20 cellular contexts compared by ENCODE assay signal in the genomic region with DNA sequence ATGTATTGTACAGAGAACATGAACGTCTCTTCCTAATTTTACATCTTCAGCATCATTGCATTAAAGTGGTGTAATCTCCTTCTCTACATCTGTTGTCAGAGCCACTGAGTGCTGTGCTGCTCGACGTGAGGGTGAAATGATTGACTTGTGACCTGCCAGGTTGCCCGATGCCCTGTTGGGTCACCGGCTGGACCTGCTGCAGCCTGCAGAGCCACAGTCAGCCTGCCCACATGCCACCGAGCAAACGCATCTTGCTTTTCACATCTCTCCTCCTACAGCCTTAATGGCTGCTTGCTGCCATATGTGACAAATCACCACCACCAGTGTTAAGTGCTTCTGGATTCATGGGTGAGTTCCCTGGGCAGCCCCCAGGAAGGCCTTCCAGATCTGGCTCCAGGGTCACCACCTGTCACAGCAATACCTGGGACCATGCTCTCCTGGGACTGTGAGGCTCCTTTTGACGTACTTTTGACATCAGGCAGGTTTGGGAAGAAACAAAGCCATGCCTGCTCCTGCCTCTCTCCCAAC.
DNase-seq lines count a peak whose midpoint lies in the region; ATAC-seq, FAIRE-seq and TF ChIP-seq lines count a peak whose summit lies in the region.
"Had no signal": no experiment of that assay in that cellular context is flagged by ENCODE, and none has a peak within 500 bp of the region (broad histone marks: within the 10 kb centered on the region; RNA-seq: fewer than 3 reads in every experiment).

No MANE protein-coding gene starts in this region.

- H3K27ac ChIP-seq in GM12878 (ENCODE audit: control insufficient read depth, insufficient read depth) (no peak overlapping the region), coronary artery (no peak overlapping the region)
- H3K27ac ChIP-seq: foreskin keratinocyte, KMS-11 had no signal

- no peak overlapping the region for H2AFZ ChIP-seq in GM12878 (ENCODE audit: control insufficient read depth, low read depth, low read length)

- H3K4me3 ChIP-seq in GM12878 (no peak overlapping the region), lower leg skin (ENCODE audit: low read depth, poor library complexity, severe bottlenecking) (no peak overlapping the region), coronary artery (no peak overlapping the region)

- WGBS in GM12878 (ENCODE audit: insufficient coverage, insufficient replicate concordance, low lambda C conversion rate, missing lambda C conversion rate) = 93% methylated on average over 8 of the region's 8 CpGs
- WGBS in lower leg skin, 2 donors = 90 to 92% methylated on average over 8 of the region's 8 CpGs

- no peaks in the 10 kb centered on the region for H3K9me3 ChIP-seq in GM12878 (replicated peaks; ENCODE audit: control insufficient read depth, insufficient read depth, low read length)

- SMC1A ChIA-PET in GM12878 (lab: Charles Lee; ENCODE audit: uncharacterized antibody, unreplicated experiment) = no interaction called here

- no peak overlapping the region for H3K4me2 ChIP-seq in GM12878 (ENCODE audit: control insufficient read depth, insufficient read depth)
- H3K4me2 ChIP-seq: KMS-11 had no signal

- TF ChIP-seq POLR2A in GM12878 (IDR thresholded peaks at IDR 0.05; ENCODE audit: low read depth, low read length) (peak; percentile 38; the same call in 1 of the 2 replicates), lower leg skin (IDR thresholded peaks at IDR 0.05) (no peak)

- H3K36me3 Mint-ChIP-seq in stimulated activated naive CD8-positive, alpha-beta T cell treated with anti-CD3 and anti-CD28 coated beads, Interleukin-15, Interleukin-2, amounts not matched to agents 100 ng/mL and 50 ng/mL, for 24 hours (ENCODE audit: low read depth) = peaks cover 77% of the 10 kb centered on the region

- H3K9ac ChIP-seq in GM12878 (ENCODE audit: control insufficient read depth, insufficient read depth, low read length) = no peak overlapping the region
- H3K9ac ChIP-seq: KMS-11 had no signal

- peaks cover 35 to 42% of the 10 kb centered on the region in 2 experiments for H3K36me3 ChIP-seq in GM12878 (ENCODE audit: control insufficient read depth in 2 of 2, insufficient read depth in 2 of 2, low read length in 1 of 2)

- in situ Hi-C loops in GM12878 (cut with MboI) = no loop called here

- H3K27me3 ChIP-seq in GM12878 (replicated peaks in 1 of 2; ENCODE audit: control insufficient read depth in 2 of 2, insufficient read depth in 2 of 2, low read length in 1 of 2) = no peaks in the 10 kb centered on the region
- H3K27me3 ChIP-seq: foreskin keratinocyte had no signal

- RAD21 ChIA-PET in GM12878 (lab: Charles Lee; ENCODE audit: unreplicated experiment) = no interaction called here

- H3K27me3 Mint-ChIP-seq in stimulated activated naive CD8-positive, alpha-beta T cell treated with anti-CD3 and anti-CD28 coated beads, Interleukin-15, Interleukin-2, amounts not matched to agents 100 ng/mL and 50 ng/mL, for 24 hours = no peaks in the 10 kb centered on the region

- H3K4me1 ChIP-seq in GM12878 (ENCODE audit: control insufficient read depth, insufficient read depth, low read length) = no peaks in the 10 kb centered on the region
- H3K4me1 ChIP-seq: foreskin keratinocyte had no signal

- TF ChIP-seq CTCF in GM12878 (IDR thresholded peaks at IDR 0.05 in 2 of 3, conservative IDR thresholded peaks at IDR 0.05 in 1 of 3; ENCODE audit: control insufficient read depth in 2 of 3, extremely low read depth in 1 of 3, insufficient read depth in 1 of 3, low read depth in 3 of 3, low read length in 3 of 3) (no peak), lower leg skin (IDR thresholded peaks at IDR 0.05) (no peak), coronary artery (IDR thresholded peaks at IDR 0.05) (no peak)

- no peaks in the 10 kb centered on the region for H3K79me2 ChIP-seq in GM12878 (ENCODE audit: control insufficient read depth, insufficient read depth, low read length)

- peaks cover 34% of the 10 kb centered on the region for H3K4me1 Mint-ChIP-seq in stimulated activated naive CD8-positive, alpha-beta T cell treated with anti-CD3 and anti-CD28 coated beads, Interleukin-15, Interleukin-2, amounts not matched to agents 100 ng/mL and 50 ng/mL, for 24 hours (ENCODE audit: low read depth)

- no peak for FAIRE-seq in GM12878 (lab: Jason Lieb, UNC)
- FAIRE-seq: colon, endothelial cell of umbilical vein, urothelium cell line had no signal

- POLR2A ChIA-PET in GM12878 (lab: Charles Lee) = no interaction called here

- no TSS peak for BruUV-seq in GM12878 (replicated peaks; lab: Mats Ljungman, UMichigan)

- no peak for TF ChIP-seq EP300 in GM12878 (IDR thresholded peaks at IDR 0.05; ENCODE audit: borderline replicate concordance in 1 of 2, control insufficient read depth in 1 of 2, low read depth in 2 of 2, low read length in 2 of 2)

- no peak for TF ChIP-seq RAD21 in GM12878 (IDR thresholded peaks at IDR 0.05; ENCODE audit: insufficient read depth, low read depth, low read length)

- no peak overlapping the region for H3K4me3 Mint-ChIP-seq in stimulated activated naive CD8-positive, alpha-beta T cell treated with anti-CD3 and anti-CD28 coated beads, Interleukin-15, Interleukin-2, amounts not matched to agents 100 ng/mL and 50 ng/mL, for 24 hours

- ATAC-seq in stimulated activated naive CD8-positive, alpha-beta T cell treated with anti-CD3 and anti-CD28 coated beads, Interleukin-15, Interleukin-2, amounts not matched to agents 100 U/mL and 50 U/mL, for 24 hours = no peak
- ATAC-seq in GM12878 (no peak), GM21576 (IDR thresholded peaks at IDR 0.05; ENCODE audit: unreplicated experiment) (no peak)
- ATAC-seq: foreskin keratinocyte had no signal

- DNase-seq in stimulated activated naive CD8-positive, alpha-beta T cell treated with anti-CD3 and anti-CD28 coated beads, Interleukin-15, Interleukin-2, amounts not matched to agents 100 U/mL and 50 U/mL, for 24 hours = no peak
- DNase-seq in GM12878 (ENCODE audit: low read depth, low spot score) = no peak
- peak; percentile 6 to 66 for DNase-seq in lower leg skin (ENCODE audit: low spot score in 2 of 2)
- DNase-seq in RPMI8226 = no peak
- no peak for DNase-seq in stimulated activated CD4-positive, alpha-beta T cell treated with anti-CD3 and anti-CD28 coated beads, Interleukin-1b, Interleukin-23, amount 100 ng/mL, for 48 hours
- DNase-seq in coronary artery (ENCODE audit: low spot score) = no peak
- DNase-seq: activated gamma-delta T cell, Calu3, foreskin keratinocyte, HCEC 1CT, left cardiac atrium, NCI-H1092, NCI-H2081 treated with DMSO at 0.1 percent for 48 hours, SIG-M5 had no signal

- CTCF ChIA-PET in GM12878 (lab: Yijun Ruan, JAX) = interaction anchor here (0.9 kb wide), 1 partner anchor 12 kb away, joined by 4 read pairs; no protein-coding TSS in a partner anchor

- peak overlapping the region; percentile 76 for H3K27ac Mint-ChIP-seq in stimulated activated naive CD8-positive, alpha-beta T cell treated with anti-CD3 and anti-CD28 coated beads, Interleukin-15, Interleukin-2, amounts not matched to agents 100 ng/mL and 50 ng/mL, for 24 hours

- intact Hi-C loops in GM12878 (cut with micrococcal nuclease; ENCODE audit: unreplicated experiment) = no loop called here
- intact Hi-C loops in lower leg skin (cut with DNase I; ENCODE audit: low total_unique reads) = no loop called here

- H4K20me1 ChIP-seq in GM12878 (ENCODE audit: control insufficient read depth, insufficient read depth) = no peaks in the 10 kb centered on the region; the same call in 1 of the 2 replicates

- H3K9me3 Mint-ChIP-seq in stimulated activated naive CD8-positive, alpha-beta T cell treated with anti-CD3 and anti-CD28 coated beads, Interleukin-15, Interleukin-2, amounts not matched to agents 100 ng/mL and 50 ng/mL, for 24 hours = no peaks in the 10 kb centered on the region

TF ChIP-seq in GM12878, 131 proteins besides CTCF, POLR2A, EP300 and RAD21:
- TF ChIP-seq POLR2AphosphoS2 (IDR thresholded peaks at IDR 0.05; ENCODE audit: low read depth, low read length) (0 out of 2 replicates have a peak, but pooled peaks have one; percentile 21), ATF7 (IDR thresholded peaks at IDR 0.05; ENCODE audit: low read depth) (no peak)

Comparison
In these comparisons a context has a peak if more than half of its experiments do, and no peak if none do; other contexts are left out.
1. DNase-seq: peak in lower leg skin (2 of 2); none in stimulated activated naive CD8-positive, alpha-beta T cell treated with anti-CD3 and anti-CD28 coated beads, Interleukin-15, Interleukin-2, amounts not matched to agents 100 U/mL and 50 U/mL, for 24 hours (single experiment), GM12878 (single experiment), RPMI8226 (single experiment), stimulated activated CD4-positive, alpha-beta T cell treated with anti-CD3 and anti-CD28 coated beads, Interleukin-1b, Interleukin-23, amount 100 ng/mL, for 48 hours (single experiment) and coronary artery (single experiment).